In genomic region chr5:56297851-56298250, GRCh38 we compare ENCODE assay signal across 30 cellular contexts.
"Had no signal": no experiment of that assay in that cellular context is flagged by ENCODE, and none has a peak within 500 bp of the region (broad histone marks: within the 10 kb centered on the region; RNA-seq: fewer than 3 reads in every experiment).

No MANE protein-coding gene starts in this region.

- H3K4me3 ChIP-seq: adrenal gland, body of pancreas, breast epithelium had no signal

- DNase-seq: activated B cell treated with CpG ODN at 0.5 μM for 24 hours; activated CD4-positive, alpha-beta memory T cell treated with anti-CD3 and anti-CD28 coated beads for 36 hours; activated CD4-positive, alpha-beta T cell treated with anti-CD3 and anti-CD28 coated beads for 4 hours; activated CD4-positive, alpha-beta T cell treated with anti-CD3 and anti-CD28 coated beads, Interleukin-2, amount 10 ng/mL, durations not matched to agents 24 days and 14 days; activated CD4-positive, alpha-beta T cell treated with anti-CD3 and anti-CD28 coated beads, Interleukin-2, amount 50 U/mL, for 1 hour; activated CD4-positive, alpha-beta T cell treated with anti-CD3 and anti-CD28 coated beads, Interleukin-2, amount 50 U/mL, for 4 hours; activated CD4-positive, CD25-positive, alpha-beta regulatory T cell treated with anti-CD3 and anti-CD28 coated beads, Interleukin-2, amount 50 U/mL, for 72 hours; activated CD8-positive, alpha-beta memory T cell treated with anti-CD3 and anti-CD28 coated beads, Interleukin-2, amount 50 U/mL, for 4 hours; activated CD8-positive, alpha-beta T cell treated with anti-CD3 and anti-CD28 coated beads for 36 hours; activated effector memory CD4-positive, alpha-beta T cell treated with anti-CD3 and anti-CD28 coated beads, Interleukin-2, amount 50 U/mL, for 16 hours; activated gamma-delta T cell treated with Interleukin-2 at 50 U/mL for 16 hours; activated naive CD4-positive, alpha-beta T cell; activated naive CD4-positive, alpha-beta T cell treated with anti-CD3 and anti-CD28 coated beads for 36 hours; activated naive CD4-positive, alpha-beta T cell treated with anti-CD3 and anti-CD28 coated beads, Interleukin-2, amount 50 U/mL, for 16 hours; activated naive CD8-positive, alpha-beta T cell treated with anti-CD3 and anti-CD28 coated beads for 36 hours; activated T-cell treated with anti-CD3 and anti-CD28 coated beads for 4 hours; activated T-cell treated with anti-CD3 and anti-CD28 coated beads, Interleukin-2, amount 50 U/mL, for 1 hour; activated T-cell treated with anti-CD3 and anti-CD28 coated beads, Interleukin-2, amount 50 U/mL, for 4 hours; activated T-cell treated with anti-CD3 and anti-CD28 coated beads, Interleukin-2, amount 50 U/mL, for 72 hours; body of pancreas; brain microvascular endothelial cell; central memory CD4-positive, alpha-beta T cell; T-helper 1 cell; T-helper 2 cell; T-helper 9 cell had no signal

- ATAC-seq: activated CD8-positive, alpha-beta T cell treated with anti-CD3 and anti-CD28 coated beads for 36 hours; activated naive CD4-positive, alpha-beta T cell treated with anti-CD3 and anti-CD28 coated beads, Interleukin-2, amount 50 U/mL, for 72 hours; activated T-cell treated with anti-CD3 and anti-CD28 coated beads, Interleukin-2, amount 50 U/mL, for 4 hours; activated T-cell treated with anti-CD3 and anti-CD28 coated beads, Interleukin-2, amount 50 U/mL, for 72 hours; activated T-helper 17 cell treated with anti-CD3 and anti-CD28 coated beads, Interleukin-2, amount 50 U/mL, for 72 hours; body of pancreas had no signal

- H3K27me3 ChIP-seq: adrenal gland, body of pancreas, brain microvascular endothelial cell, breast epithelium had no signal

- H3K27ac ChIP-seq: body of pancreas, brain microvascular endothelial cell, breast epithelium, VCaP had no signal

- H3K9me3 ChIP-seq: adrenal gland, body of pancreas, breast epithelium had no signal

- H3K4me1 ChIP-seq: adrenal gland had no signal

- H3K36me3 ChIP-seq: adrenal gland, brain microvascular endothelial cell, breast epithelium had no signal
